Comparison of ENCODE assay signal across 8 cellular contexts in genomic region chr10:96129387-96130325, GRCh38. TPM values are rescaled to one million over a fixed set of nuclear protein-coding genes. Genes with fewer than 3 reads are reported as not detected.
A peak's percentile ranks its signal among the peaks of the same experiment; 100 is the strongest.
DNase-seq lines count a peak whose midpoint lies in the region; ATAC-seq, FAIRE-seq and TF ChIP-seq lines count a peak whose summit lies in the region.

ZNF518A (plus strand) TSS chr10:96130297; CDS start chr10:96156323, 26,026 bp downstream.

- H3K4me1 ChIP-seq in ACC112 (ENCODE audit: control insufficient read depth, insufficient read depth, low read length, unreplicated experiment) (peaks cover 30% of the 10 kb centered on the region), breast epithelium (peaks cover 0 to 8% of the 10 kb centered on the region in 2 donors), small intestine (ENCODE audit: control insufficient read depth in 2 of 2, insufficient read depth in 1 of 2, low read depth in 1 of 2, low read length in 1 of 2) (no peaks in the 10 kb centered on the region)

- H3K27me3 ChIP-seq in ACC112 (ENCODE audit: insufficient read depth, low read length) (no peaks in the 10 kb centered on the region), WERI-Rb-1 (ENCODE audit: insufficient read depth, low read depth, severe bottlenecking) (no peaks in the 10 kb centered on the region), breast epithelium (peaks cover 0 to 23% of the 10 kb centered on the region in 2 donors), small intestine (ENCODE audit: control insufficient read depth in 2 of 2, insufficient read depth in 2 of 2, low read length in 2 of 2) (peaks cover 0 to 6% of the 10 kb centered on the region in 2 donors)

- no peaks in the 10 kb centered on the region for H3K79me2 ChIP-seq in ACC112 (ENCODE audit: control insufficient read depth, insufficient read depth, low read length, unreplicated experiment)

- H3K27ac ChIP-seq in ACC112 (ENCODE audit: low read depth, low read length) (peak within 1 kb of the TSS; percentile 89), WERI-Rb-1 (peak within 1 kb of the TSS; percentile 99), breast epithelium (peak within 1 kb of the TSS; percentile 96 to 98), small intestine (ENCODE audit: low read depth in 1 of 2, low read length in 1 of 2) (peak within 1 kb of the TSS; percentile 95 to 99)

- no peak for FAIRE-seq in small intestine (lab: Jason Lieb, UNC)

- H3K9me3 ChIP-seq in WERI-Rb-1 (ENCODE audit: severe bottlenecking) (no peaks in the 10 kb centered on the region), breast epithelium (no peaks in the 10 kb centered on the region), small intestine (ENCODE audit: control insufficient read depth, low read depth) (no peaks in the 10 kb centered on the region)

- ATAC-seq in GM18867 (IDR thresholded peaks at IDR 0.05; ENCODE audit: unreplicated experiment): peak; percentile 82
- ATAC-seq in HG03097 (IDR thresholded peaks at IDR 0.05; ENCODE audit: low FRiP score, unreplicated experiment): peak; percentile 74

- peaks cover 3% of the 10 kb centered on the region; the same call in 1 of the 2 replicates for H3K36me3 ChIP-seq in ACC112 (ENCODE audit: insufficient read depth, low read length)
- peaks cover 17% of the 10 kb centered on the region for H3K36me3 ChIP-seq in WERI-Rb-1
- H3K36me3 ChIP-seq in breast epithelium: peaks cover 10% of the 10 kb centered on the region
- no peaks in the 10 kb centered on the region for H3K36me3 ChIP-seq in small intestine (ENCODE audit: control insufficient read depth in 2 of 2, insufficient read depth in 2 of 2, low read length in 2 of 2)

- intact Hi-C loops in breast epithelium (cut with DNase I; ENCODE audit: low total_unique reads): no loop called here

- DNase-seq in NCI-H2171 (lab: John Stamatoyannopoulos, UW): peak; percentile 88
- peak; percentile 96 for DNase-seq in WERI-Rb-1
- peak; percentile 81 to 88 for DNase-seq in breast epithelium (ENCODE audit: low spot score in 2 of 2)
- peak; percentile 91 for DNase-seq in iPS-NIHi11 (ENCODE audit: low spot score)
- DNase-seq in small intestine: peak; percentile 94

- H3K4me3 ChIP-seq in ACC112 (ENCODE audit: low read depth, low read length) (peak within 1 kb of the TSS; percentile 86), WERI-Rb-1 (ENCODE audit: low read depth, low read length) (peak within 1 kb of the TSS; percentile 73), breast epithelium (peak within 1 kb of the TSS; percentile 80 to 85 (median 82)), small intestine (ENCODE audit: low read depth in 1 of 2, low read length in 2 of 2) (peak within 1 kb of the TSS; percentile 58 to 69)

- no peak for TF ChIP-seq POLR2A in breast epithelium (IDR thresholded peaks at IDR 0.05)

- TF ChIP-seq CTCF in WERI-Rb-1 (IDR thresholded peaks at IDR 0.05; ENCODE audit: low read depth, low read length) (no peak), breast epithelium (IDR thresholded peaks at IDR 0.05) (no peak)

- peak within 1 kb of the TSS; percentile 71 for H2AFZ ChIP-seq in ACC112 (ENCODE audit: low read length, unreplicated experiment)

- 10% methylated on average over 48 of the region's 48 CpGs for WGBS in small intestine, 3 donors

RNA-seq across cellular contexts. Expression of gene ZNF518A, which starts in this region (rescaled TPM):
- 10 to 100 TPM; 18.1 to 33.7 (median 22.9) TPM for total RNA-seq in breast epithelium
- polyA plus RNA-seq in small intestine: 1 to 10 TPM; 4.1 to 7.6 (median 6.1) TPM

Comparison
In these comparisons a context has a peak if more than half of its experiments do, and no peak if none do; other contexts are left out.
1. Peak in every context shown above with its lines: DNase-seq, ATAC-seq, H3K4me3 ChIP-seq and H3K27ac ChIP-seq.